In genomic region chr9:71079451-71079850, GRCh38 we compare ENCODE assay signal across 1 cellular context.
TF ChIP-seq lines count a peak whose summit lies in the region.

No MANE protein-coding gene starts in this region.

TF ChIP-seq in IMR-90, 13 proteins besides CTCF, POLR2A, EP300 and RAD21:
- TF ChIP-seq MAZ (IDR thresholded peaks at IDR 0.05; ENCODE audit: borderline replicate concordance, low read depth, low read length) (no peak), CEBPB (IDR thresholded peaks at IDR 0.05; ENCODE audit: low read depth, low read length) (no peak), MAFK (IDR thresholded peaks at IDR 0.05; ENCODE audit: low read depth, low read length) (no peak), RCOR1 (IDR thresholded peaks at IDR 0.05; ENCODE audit: insufficient replicate concordance, low read length) (no peak), BHLHE40 (IDR thresholded peaks at IDR 0.05; ENCODE audit: low read depth, low read length) (no peak), MXI1 (IDR thresholded peaks at IDR 0.05; ENCODE audit: borderline replicate concordance, low read depth, low read length) (no peak), USF2 (IDR thresholded peaks at IDR 0.05; ENCODE audit: low read depth, low read length) (no peak), FOS (IDR thresholded peaks at IDR 0.05; ENCODE audit: low read depth, low read length) (no peak), NFE2L2 (IDR thresholded peaks at IDR 0.05; ENCODE audit: low read depth, low read length) (no peak), SMC3 (IDR thresholded peaks at IDR 0.05; ENCODE audit: low read depth, low read length) (no peak), CHD1 (IDR thresholded peaks at IDR 0.05; ENCODE audit: low read depth, low read length) (no peak), RFX5 (IDR thresholded peaks at IDR 0.05; ENCODE audit: low read depth, low read length) (no peak), ELK1 (IDR thresholded peaks at IDR 0.05; ENCODE audit: borderline replicate concordance, low read depth, low read length) (no peak)
